Comparison of ENCODE assay signal across 10 cellular contexts in genomic region chr21:35046223-35046690, GRCh38. TPM values are rescaled to one million over a fixed set of nuclear protein-coding genes. Genes with fewer than 3 reads are reported as not detected.
DNase-seq lines count a peak whose midpoint lies in the region; ATAC-seq and TF ChIP-seq lines count a peak whose summit lies in the region.
"Had no signal": no experiment of that assay in that cellular context is flagged by ENCODE, and none has a peak within 500 bp of the region (broad histone marks: within the 10 kb centered on the region; RNA-seq: fewer than 3 reads in every experiment).

No MANE protein-coding gene starts in this region.

- TF ChIP-seq CTCF in OCI-LY1 (IDR thresholded peaks at IDR 0.05; ENCODE audit: low read length) (no peak), brain microvascular endothelial cell (IDR thresholded peaks at IDR 0.05; ENCODE audit: low read depth, low read length, missing control alignments) (no peak), WERI-Rb-1 (IDR thresholded peaks at IDR 0.05; ENCODE audit: low read depth, low read length) (no peak)

- no peak overlapping the region for H2AFZ ChIP-seq in OCI-LY1 (ENCODE audit: low read length)

- peak overlapping the region; percentile 85 for H3K4me2 ChIP-seq in OCI-LY1 (ENCODE audit: low read length)

- intact Hi-C loops in left colon (cut with DNase I, micrococcal nuclease): no loop called here

- peak; percentile 45 for DNase-seq in NK-92 treated with Interleukin-12 subunit alpha and Interleukin-12 subunit beta, amount 100 ng/mL, for 24 hours (lab: John Stamatoyannopoulos, UW)
- DNase-seq in NK-92 (lab: John Stamatoyannopoulos, UW; ENCODE audit: unreplicated experiment) (no peak), brain microvascular endothelial cell (no peak), skeletal muscle cell (ENCODE audit: low read depth) (no peak), WERI-Rb-1 (no peak), left colon (no peak)

- no peaks in the 10 kb centered on the region for H3K9me2 ChIP-seq in OCI-LY1 (ENCODE audit: low read depth, low read length)

- H3K36me3 ChIP-seq in OCI-LY1 (ENCODE audit: insufficient read depth, low read length) (peaks cover 40% of the 10 kb centered on the region), brain microvascular endothelial cell (replicated peaks) (no peaks in the 10 kb centered on the region), WERI-Rb-1 (no peaks in the 10 kb centered on the region)

- H3K4me3 ChIP-seq in OCI-LY1 (ENCODE audit: low read depth, low read length, poor library complexity, severe bottlenecking): peak overlapping the region; percentile 74
- no peak overlapping the region for H3K4me3 ChIP-seq in brain microvascular endothelial cell (ENCODE audit: low read depth, low read length)
- H3K4me3 ChIP-seq in skeletal muscle cell (ENCODE audit: low read depth, low read length): peak overlapping the region; percentile 54
- H3K4me3 ChIP-seq in WERI-Rb-1 (ENCODE audit: low read depth, low read length): no peak overlapping the region
- H3K4me3 ChIP-seq: SK-N-MC had no signal

- peaks cover 72% of the 10 kb centered on the region for H3K79me2 ChIP-seq in OCI-LY1 (ENCODE audit: insufficient read depth, low read length)

- no peak overlapping the region for H3K27ac ChIP-seq in OCI-LY1 (ENCODE audit: low read depth, low read length, poor library complexity, severe bottlenecking)
- peak overlapping the region; percentile 86 for H3K27ac ChIP-seq in brain microvascular endothelial cell
- no peak overlapping the region for H3K27ac ChIP-seq in WERI-Rb-1
- H3K27ac ChIP-seq: 22Rv1, SK-N-MC had no signal

- H3K9me3 ChIP-seq in OCI-LY1 (ENCODE audit: low read length): no peaks in the 10 kb centered on the region
- H3K9me3 ChIP-seq in WERI-Rb-1 (ENCODE audit: severe bottlenecking): peaks cover 7% of the 10 kb centered on the region

- ATAC-seq in HG02973 (IDR thresholded peaks at IDR 0.05; ENCODE audit: unreplicated experiment) (no peak), left colon (no peak)

- peaks cover 79% of the 10 kb centered on the region for H3K4me1 ChIP-seq in OCI-LY1 (ENCODE audit: insufficient read depth, low read length, severe bottlenecking)

- no peaks in the 10 kb centered on the region for H4K20me1 ChIP-seq in OCI-LY1 (ENCODE audit: insufficient read depth, low read length)

- H3K9ac ChIP-seq in OCI-LY1 (ENCODE audit: low read length): peak overlapping the region; percentile 79; the same call in 1 of the 2 replicates

- in situ Hi-C loops in brain microvascular endothelial cell (cut with HindIII; ENCODE audit: low pct_ligation_motif_present, low sequenced_read_pairs): no loop called here

- H3F3A ChIP-seq in OCI-LY1 (ENCODE audit: insufficient read depth, low read length): no peaks in the 10 kb centered on the region; the same call in 1 of the 2 replicates

- no peaks in the 10 kb centered on the region for H3K27me3 ChIP-seq in OCI-LY1 (ENCODE audit: insufficient read depth, low read length)
- H3K27me3 ChIP-seq in brain microvascular endothelial cell (replicated peaks): no peaks in the 10 kb centered on the region
- H3K27me3 ChIP-seq in WERI-Rb-1 (ENCODE audit: insufficient read depth, low read depth, severe bottlenecking): peaks cover 98% of the 10 kb centered on the region

RNA-seq across cellular contexts. Expression of gene RUNX1, which starts 2.8 kb away (rescaled TPM):
- total RNA-seq in left colon: 10 to 100 TPM; 17.7 to 25.8 TPM

Comparison
In these comparisons a context has a peak if more than half of its experiments do, and no peak if none do; other contexts are left out.
1. H3K4me3 ChIP-seq: peak in OCI-LY1 (single experiment) and skeletal muscle cell (single experiment); none in brain microvascular endothelial cell (single experiment) and WERI-Rb-1 (single experiment).